1 cellular context compared by ENCODE assay signal in genomic region chr1:35264035-35264434, GRCh38.
TF ChIP-seq lines count a peak whose summit lies in the region.

No MANE protein-coding gene starts in this region.

TF ChIP-seq in GM23338, 12 proteins besides CTCF, POLR2A, EP300 and RAD21 (continued from another document):
- TF ChIP-seq REST (IDR thresholded peaks at IDR 0.05; ENCODE audit: unreplicated experiment) (no peak), STAT1 (IDR thresholded peaks at IDR 0.05; ENCODE audit: unreplicated experiment) (no peak), CREB1 (CRISPR knock-in tag; IDR thresholded peaks at IDR 0.05; ENCODE audit: low read depth) (no peak), NANOG (IDR thresholded peaks at IDR 0.05; ENCODE audit: borderline replicate concordance) (no peak), JUNB (IDR thresholded peaks at IDR 0.05; ENCODE audit: unreplicated experiment) (no peak), ETS1 (IDR thresholded peaks at IDR 0.05) (no peak), ZNF331 (CRISPR knock-in tag; IDR thresholded peaks at IDR 0.05; ENCODE audit: low read depth) (no peak), POLR2AphosphoS5 (IDR thresholded peaks at IDR 0.05; ENCODE audit: low read depth) (no peak), ZNF114 (CRISPR knock-in tag; IDR thresholded peaks at IDR 0.05) (no peak)
